8 cellular contexts compared by ENCODE assay signal in the genomic region with DNA sequence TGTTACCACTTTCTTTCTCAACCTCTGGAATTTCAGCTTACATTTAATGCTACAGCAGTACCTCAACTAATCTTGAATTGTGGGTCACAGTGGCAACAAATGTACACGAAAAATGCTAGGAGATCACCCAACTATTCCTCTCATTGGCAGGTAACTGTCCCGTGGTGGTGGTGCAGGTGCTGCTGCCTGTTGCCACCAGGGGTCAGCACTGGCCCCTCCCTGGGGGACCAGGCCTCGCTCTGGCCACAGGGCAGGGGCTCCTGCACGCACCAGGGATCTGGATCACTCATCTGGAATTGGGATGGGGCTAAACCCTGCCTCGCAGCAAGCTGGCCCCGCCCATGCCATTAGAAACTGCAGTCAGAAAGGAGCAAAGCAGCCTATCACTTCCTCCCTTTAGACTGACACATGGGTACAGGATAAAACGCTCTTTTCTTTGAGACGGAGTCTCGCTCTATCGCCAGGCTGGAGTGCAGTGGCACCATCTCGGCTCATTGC. TPM values are rescaled to one million over a fixed set of nuclear protein-coding genes. Genes with fewer than 3 reads are reported as not detected.
DNase-seq lines count a peak whose midpoint lies in the region; ATAC-seq and TF ChIP-seq lines count a peak whose summit lies in the region.

No MANE protein-coding gene starts in this region.

- H3K27me3 Mint-ChIP-seq in activated CD4-positive, alpha-beta T cell treated with anti-CD3 and anti-CD28 coated beads for 36 hours, result no peaks in the 10 kb centered on the region
- H3K27me3 Mint-ChIP-seq in memory B cell, result no peaks in the 10 kb centered on the region
- H3K27me3 Mint-ChIP-seq in stimulated activated naive B cell treated with anti-CD40 and anti-IgM and Interleukin-4, amounts not matched to agents 10 μg/mL and 1 μg/mL and 100 μg/mL, for 72 hours, result no peaks in the 10 kb centered on the region

- CTCF ChIA-PET in activated CD4-positive, alpha-beta T cell treated with anti-CD3 and anti-CD28 coated beads for 36 hours (lab: Charles Lee), result interaction anchor here (0.7 to 1.5 kb wide), 13 partner anchors 10 to 671 kb away, joined by 3 to 6 read pairs (median 4); a partner anchor contains a TSS

- intact Hi-C loops in activated CD4-positive, alpha-beta T cell treated with anti-CD3 and anti-CD28 coated beads for 36 hours (cut with DNase I, micrococcal nuclease), result loop anchor here in 1 of 2 experiments (1.0 kb wide), 1 partner anchor 198 kb away; no protein-coding TSS in a partner anchor

- H3K36me3 Mint-ChIP-seq in activated CD4-positive, alpha-beta T cell treated with anti-CD3 and anti-CD28 coated beads for 36 hours (ENCODE audit: low read depth), result peaks cover 4% of the 10 kb centered on the region
- H3K36me3 Mint-ChIP-seq in memory B cell, result peaks cover 8% of the 10 kb centered on the region
- H3K36me3 Mint-ChIP-seq in stimulated activated naive B cell treated with anti-CD40 and anti-IgM and Interleukin-4, amounts not matched to agents 10 μg/mL and 1 μg/mL and 100 μg/mL, for 72 hours, result peaks cover 24 to 28% of the 10 kb centered on the region in 2 donors

- peak; percentile 98 for TF ChIP-seq CTCF in LNCAP (IDR thresholded peaks at IDR 0.05)

- peaks cover 4% of the 10 kb centered on the region for H3K4me1 Mint-ChIP-seq in activated CD4-positive, alpha-beta T cell treated with anti-CD3 and anti-CD28 coated beads for 36 hours
- peaks cover 26% of the 10 kb centered on the region for H3K4me1 Mint-ChIP-seq in memory B cell
- H3K4me1 Mint-ChIP-seq in stimulated activated naive B cell treated with anti-CD40 and anti-IgM and Interleukin-4, amounts not matched to agents 10 μg/mL and 1 μg/mL and 100 μg/mL, for 72 hours, result peaks cover 14 to 38% of the 10 kb centered on the region in 2 donors

- no peaks in the 10 kb centered on the region for H3K9me3 Mint-ChIP-seq in activated CD4-positive, alpha-beta T cell treated with anti-CD3 and anti-CD28 coated beads for 36 hours (ENCODE audit: low read depth)
- H3K9me3 Mint-ChIP-seq in memory B cell, result no peaks in the 10 kb centered on the region
- no peaks in the 10 kb centered on the region for H3K9me3 Mint-ChIP-seq in stimulated activated naive B cell treated with anti-CD40 and anti-IgM and Interleukin-4, amounts not matched to agents 10 μg/mL and 1 μg/mL and 100 μg/mL, for 72 hours

- POLR2A ChIA-PET in activated CD4-positive, alpha-beta T cell treated with anti-CD3 and anti-CD28 coated beads for 36 hours (lab: Charles Lee), result interaction anchor here (0.7 kb wide), 1 partner anchor 71 kb away, joined by 3 read pairs; no protein-coding TSS in a partner anchor

- peak; percentile 71 for DNase-seq in DMS 273 (lab: John Stamatoyannopoulos, UW; ENCODE audit: unreplicated experiment)
- no peak for DNase-seq in DMS 273 treated with DMSO at 0.1 percent for 48 hours (lab: John Stamatoyannopoulos, UW)
- peak; percentile 78 for DNase-seq in activated CD4-positive, alpha-beta T cell treated with anti-CD3 and anti-CD28 coated beads for 36 hours
- peak; percentile 83 for DNase-seq in dermis blood vessel endothelial cell
- peak; percentile 58 to 69 for DNase-seq in memory B cell (ENCODE audit: low spot score in 2 of 2)
- peak; percentile 58 for DNase-seq in stimulated activated naive B cell treated with anti-CD40 and anti-IgM and Interleukin-4, amounts not matched to agents 10 μg/mL and 1 μg/mL and 100 μg/mL, for 72 hours

- H3K4me3 Mint-ChIP-seq in activated CD4-positive, alpha-beta T cell treated with anti-CD3 and anti-CD28 coated beads for 36 hours, result no peak overlapping the region
- no peak overlapping the region for H3K4me3 Mint-ChIP-seq in memory B cell
- H3K4me3 Mint-ChIP-seq in stimulated activated naive B cell treated with anti-CD40 and anti-IgM and Interleukin-4, amounts not matched to agents 10 μg/mL and 1 μg/mL and 100 μg/mL, for 72 hours, result peak overlapping the region in 1 of 2 donors; percentile 17

- H3K27ac Mint-ChIP-seq in activated CD4-positive, alpha-beta T cell treated with anti-CD3 and anti-CD28 coated beads for 36 hours, result no peak overlapping the region
- no peak overlapping the region for H3K27ac Mint-ChIP-seq in memory B cell
- H3K27ac Mint-ChIP-seq in stimulated activated naive B cell treated with anti-CD40 and anti-IgM and Interleukin-4, amounts not matched to agents 10 μg/mL and 1 μg/mL and 100 μg/mL, for 72 hours, result peak overlapping the region; percentile 80

- ATAC-seq in activated CD4-positive, alpha-beta T cell treated with anti-CD3 and anti-CD28 coated beads for 36 hours, result peak; percentile 88
- peak; percentile 55 for ATAC-seq in memory B cell (ENCODE audit: low read depth)
- peak; percentile 81 to 84 for ATAC-seq in stimulated activated naive B cell treated with anti-CD40 and anti-IgM and Interleukin-4, amounts not matched to agents 10 μg/mL and 1 μg/mL and 100 μg/mL, for 72 hours (replicated peaks)
- no peak for ATAC-seq in GM18517 (IDR thresholded peaks at IDR 0.05; ENCODE audit: unreplicated experiment)

RNA-seq across cellular contexts. Expression of a gene that starts 6.9 kb away (rescaled TPM):
- total RNA-seq in activated CD4-positive, alpha-beta T cell treated with anti-CD3 and anti-CD28 coated beads for 36 hours, result 10 to 100 TPM; 77.6 to 88.6 TPM
- total RNA-seq in dermis blood vessel endothelial cell, result 27.9 and 43.3 TPM in 2 replicates

RNA-seq across cellular contexts. Expression of a gene that starts 18.8 kb away (rescaled TPM):
- total RNA-seq in activated CD4-positive, alpha-beta T cell treated with anti-CD3 and anti-CD28 coated beads for 36 hours, result under 1 TPM; 0.54 to 0.69 TPM
- total RNA-seq in dermis blood vessel endothelial cell, result 0.47 TPM in 1 of 2 replicates, not detected in the other

RNA-seq across cellular contexts. Expression of a gene that starts 27.6 kb away (rescaled TPM):
- 100 to 1,000 TPM in 1 of 2 experiments, 10 to 100 TPM in 1; 79.5 to 101 TPM for total RNA-seq in activated CD4-positive, alpha-beta T cell treated with anti-CD3 and anti-CD28 coated beads for 36 hours
- 139 and 192 TPM in 2 replicates for total RNA-seq in dermis blood vessel endothelial cell
